In the genomic region with DNA sequence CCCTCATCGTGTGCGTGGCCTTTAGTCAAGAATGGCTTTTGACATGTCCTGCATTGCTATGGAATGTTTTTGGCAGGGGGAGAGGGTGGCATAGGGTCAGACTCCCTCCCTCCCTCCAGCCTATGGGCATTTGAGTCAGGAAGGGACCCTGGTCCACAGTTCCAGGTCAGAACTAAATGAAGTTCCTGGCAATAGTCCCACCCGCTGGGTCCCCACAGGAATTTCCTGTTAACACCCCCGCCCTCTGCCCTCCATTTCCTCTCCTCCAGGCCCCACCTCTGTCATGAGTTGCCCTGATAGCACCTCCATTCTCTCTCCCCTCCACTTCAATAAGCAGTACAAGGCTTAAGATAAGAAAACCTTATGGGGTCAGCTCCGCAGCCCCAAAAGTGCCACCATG, we compare ENCODE assay signal across 14 cellular contexts. TPM values are rescaled to one million over a fixed set of nuclear protein-coding genes. Genes with fewer than 3 reads are reported as not detected.
A peak's percentile ranks its signal among the peaks of the same experiment; 100 is the strongest.
DNase-seq lines count a peak whose midpoint lies in the region; ATAC-seq and TF ChIP-seq lines count a peak whose summit lies in the region.
"Had no signal": no experiment of that assay in that cellular context is flagged by ENCODE, and none has a peak within 500 bp of the region (broad histone marks: within the 10 kb centered on the region; RNA-seq: fewer than 3 reads in every experiment).

No MANE protein-coding gene starts in this region.

- TF ChIP-seq CTCF in Loucy (conservative IDR thresholded peaks at IDR 0.05; ENCODE audit: low read length) (no peak), endothelial cell (IDR thresholded peaks at IDR 0.05; ENCODE audit: unreplicated experiment) (no peak), neutrophil (IDR thresholded peaks at IDR 0.05) (no peak), tibial artery (IDR thresholded peaks at IDR 0.05) (no peak)

- H3K9me3 ChIP-seq in Loucy (ENCODE audit: insufficient read depth, low read depth, low read length) = no peaks in the 10 kb centered on the region; the same call in 1 of the 2 replicates
- no peaks in the 10 kb centered on the region for H3K9me3 ChIP-seq in neutrophil
- H3K9me3 ChIP-seq in tibial artery = no peaks in the 10 kb centered on the region

- intact Hi-C loops in tibial artery (cut with DNase I; ENCODE audit: low total_unique reads) = no loop called here

- H3K27me3 Mint-ChIP-seq in endothelial cell (ENCODE audit: unreplicated experiment) = peaks cover 15% of the 10 kb centered on the region

- peaks cover 76% of the 10 kb centered on the region for H3K4me1 Mint-ChIP-seq in endothelial cell (ENCODE audit: unreplicated experiment)

- H3K9me2 ChIP-seq in Loucy (replicated peaks; ENCODE audit: low read depth, low read length) = no peaks in the 10 kb centered on the region

- no peaks in the 10 kb centered on the region for H4K20me1 ChIP-seq in Loucy (ENCODE audit: insufficient read depth, low read length, poor library complexity, severe bottlenecking)

- H3K4me3 ChIP-seq in Loucy (ENCODE audit: low read length, poor library complexity, severe bottlenecking) (no peak overlapping the region), neutrophil (ENCODE audit: low read depth in 1 of 2, low read length in 1 of 2) (no peak overlapping the region), tibial artery (no peak overlapping the region)

- no peaks in the 10 kb centered on the region for H3K9me3 Mint-ChIP-seq in endothelial cell (ENCODE audit: unreplicated experiment)

- H3K36me3 Mint-ChIP-seq in endothelial cell (ENCODE audit: low read depth, unreplicated experiment) = peaks cover 13% of the 10 kb centered on the region
- H3K36me3 Mint-ChIP-seq: CD4-positive, CD25-positive, alpha-beta regulatory T cell had no signal

- H3K4me2 ChIP-seq in Loucy (ENCODE audit: low read depth, low read length, poor library complexity, severe bottlenecking) = peak overlapping the region; percentile 45

- ATAC-seq in HG03108 (IDR thresholded peaks at IDR 0.05; ENCODE audit: unreplicated experiment) = no peak

- H3K27ac Mint-ChIP-seq in endothelial cell (ENCODE audit: unreplicated experiment) = peak overlapping the region; percentile 75
- H3K27ac Mint-ChIP-seq: CD4-positive, CD25-positive, alpha-beta regulatory T cell had no signal

- H3K27me3 ChIP-seq in Loucy (ENCODE audit: insufficient read depth, low read length, poor library complexity, severe bottlenecking) (no peaks in the 10 kb centered on the region), neutrophil (no peaks in the 10 kb centered on the region), tibial artery (no peaks in the 10 kb centered on the region)

- H3K4me3 Mint-ChIP-seq in endothelial cell (ENCODE audit: unreplicated experiment) = peak overlapping the region; percentile 67

- H3F3A ChIP-seq in Loucy (ENCODE audit: low read depth) = no peaks in the 10 kb centered on the region

- H2AFZ ChIP-seq in Loucy (ENCODE audit: low read length) = peak overlapping the region; percentile 4; the same call in 1 of the 2 replicates

- H3K27ac ChIP-seq in neutrophil (peak overlapping the region; percentile 91), tibial artery (no peak overlapping the region)

- no peaks in the 10 kb centered on the region for H3K36me3 ChIP-seq in Loucy (ENCODE audit: insufficient read depth, low read length)
- H3K36me3 ChIP-seq in neutrophil = no peaks in the 10 kb centered on the region
- no peaks in the 10 kb centered on the region for H3K36me3 ChIP-seq in tibial artery

- no peaks in the 10 kb centered on the region for H3K79me2 ChIP-seq in Loucy (ENCODE audit: insufficient read depth, low read length)

- H3K4me1 ChIP-seq in Loucy (ENCODE audit: insufficient read depth, low read length, poor library complexity, severe bottlenecking) = peaks cover 41% of the 10 kb centered on the region
- H3K4me1 ChIP-seq in neutrophil (ENCODE audit: control insufficient read depth in 1 of 2, insufficient read depth in 1 of 2, low read depth in 1 of 2, low read length in 1 of 2) = peaks cover 72 to 92% of the 10 kb centered on the region in 2 experiments
- H3K4me1 ChIP-seq in tibial artery = peaks cover 0 to 21% (median 11%) of the 10 kb centered on the region in 4 donors

- no peak overlapping the region for H3K9ac ChIP-seq in Loucy (ENCODE audit: low read depth, low read length, poor library complexity, severe bottlenecking)

- peak; percentile 53 for DNase-seq in CMK (ENCODE audit: low read depth)
- no peak for DNase-seq in endothelial cell (ENCODE audit: low spot score)
- no peak for DNase-seq in tibial artery
- DNase-seq in GDM1 (lab: John Stamatoyannopoulos, UW) = no peak
- DNase-seq: CD4-positive, CD25-positive, alpha-beta regulatory T cell; DMS79; NCI-H146; NCI-H2081; NCI-H748 treated with DMSO at 0.1 percent for 48 hours; OCI-M1; RPMI8226 had no signal

RNA-seq across cellular contexts. Expression of a gene that starts 40.8 kb away (rescaled TPM):
- total RNA-seq in endothelial cell (ENCODE audit: unreplicated experiment) = 223 TPM
